ENCODE assay signal across 8 cellular contexts in the genomic region with DNA sequence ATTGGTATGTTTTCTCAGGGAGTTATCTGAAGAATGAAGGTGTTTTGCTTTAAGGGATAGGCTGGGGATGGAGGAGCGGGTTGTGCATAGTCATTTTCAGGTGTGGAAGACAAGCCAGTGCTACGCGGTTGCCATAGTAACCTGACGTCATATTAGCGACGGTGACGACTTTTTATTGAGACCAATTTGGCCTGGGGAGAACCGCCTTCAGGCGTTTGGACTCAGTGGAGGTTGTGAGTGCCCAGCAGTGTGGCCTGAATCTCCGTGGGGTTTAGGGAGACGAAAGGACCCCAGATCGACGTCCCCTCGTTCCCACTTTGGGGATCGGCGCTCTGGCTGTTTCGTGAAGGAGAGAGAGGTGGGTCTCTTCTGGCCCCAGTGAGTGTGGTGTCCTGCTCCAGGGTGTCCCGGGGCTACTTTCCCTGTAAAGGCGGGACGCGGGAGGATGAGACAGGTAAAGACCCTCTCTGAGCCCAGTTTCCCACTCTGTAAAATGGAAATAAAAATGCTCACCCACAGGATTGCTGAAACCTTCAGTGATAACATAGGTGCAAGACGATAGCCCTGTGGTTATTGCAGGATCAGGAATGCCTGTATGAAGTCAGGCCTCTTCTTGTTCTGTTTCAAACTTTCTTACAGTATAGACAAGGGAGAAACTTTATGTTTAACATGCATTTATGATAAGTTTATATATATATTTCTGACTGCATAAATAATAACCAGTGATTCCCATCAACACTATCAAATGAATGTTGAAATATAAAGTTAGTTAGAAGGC. TPM values are rescaled to one million over a fixed set of nuclear protein-coding genes. Genes with fewer than 3 reads are reported as not detected.
DNase-seq lines count a peak whose midpoint lies in the region; TF ChIP-seq lines count a peak whose summit lies in the region.

No MANE protein-coding gene starts in this region.

- peak overlapping the region; percentile 62 for H3K4ac ChIP-seq in trophoblast cell (ENCODE audit: low read depth, low read length)

- no peaks in the 10 kb centered on the region for H3K9me3 Mint-ChIP-seq in HFFc6
- H3K9me3 Mint-ChIP-seq in activated naive CD8-positive, alpha-beta T cell treated with anti-CD3 and anti-CD28 coated beads for 36 hours, result no peaks in the 10 kb centered on the region

- H3K27me3 Mint-ChIP-seq in HFFc6 (ENCODE audit: insufficient read depth), result no peaks in the 10 kb centered on the region
- H3K27me3 Mint-ChIP-seq in activated naive CD8-positive, alpha-beta T cell treated with anti-CD3 and anti-CD28 coated beads for 36 hours, result no peaks in the 10 kb centered on the region

- H3K27me3 ChIP-seq in SK-N-SH (ENCODE audit: insufficient read depth), result no peaks in the 10 kb centered on the region
- H3K27me3 ChIP-seq in trophoblast cell (ENCODE audit: insufficient read depth, low read length), result no peaks in the 10 kb centered on the region
- no peaks in the 10 kb centered on the region for H3K27me3 ChIP-seq in transverse colon

- CTCF ChIA-PET in SK-N-SH (lab: Yijun Ruan, JAX), result interaction anchor here (0.6 kb wide), 1 partner anchor 131 kb away, joined by 3 read pairs; no protein-coding TSS in a partner anchor

- intact Hi-C loops in cardiac septum (cut with DNase I) (no loop called here), transverse colon (cut with DNase I; ENCODE audit: low total_unique reads) (no loop called here)

- peak overlapping the region; percentile 31 for H2BK120ac ChIP-seq in trophoblast cell (ENCODE audit: insufficient read depth, low read length, poor library complexity)

- H4K91ac ChIP-seq in trophoblast cell (ENCODE audit: low read depth, low read length), result peak overlapping the region; percentile 73

- H3K4me3 ChIP-seq in GM08714 (ENCODE audit: low read length) (peak overlapping the region; percentile 84), SK-N-SH (ENCODE audit: low read depth in 2 of 2, low read length in 1 of 2) (peak overlapping the region; percentile 80), trophoblast cell (ENCODE audit: low read depth, low read length) (peak overlapping the region; percentile 90), transverse colon (peak overlapping the region; percentile 17 to 58 (median 48))

- H4K12ac ChIP-seq in trophoblast cell (ENCODE audit: low read depth, low read length), result no peak overlapping the region

- peaks cover 0 to 4% of the 10 kb centered on the region in 2 experiments for H3K36me3 ChIP-seq in SK-N-SH (replicated peaks in 1 of 2; ENCODE audit: control insufficient read depth in 1 of 2, insufficient read depth in 2 of 2, low read length in 1 of 2)
- no peaks in the 10 kb centered on the region for H3K36me3 ChIP-seq in trophoblast cell (ENCODE audit: control insufficient read depth in 1 of 2, insufficient read depth in 2 of 2, low read length in 2 of 2)
- H3K36me3 ChIP-seq in transverse colon, result no peaks in the 10 kb centered on the region

- peak overlapping the region; percentile 92 for H3K14ac ChIP-seq in trophoblast cell (ENCODE audit: low read length)

- peaks cover 2% of the 10 kb centered on the region for H3K79me1 ChIP-seq in trophoblast cell (ENCODE audit: low read length)

- peaks cover 20% of the 10 kb centered on the region for H3K4me1 Mint-ChIP-seq in HFFc6 (ENCODE audit: low read depth)
- H3K4me1 Mint-ChIP-seq in activated naive CD8-positive, alpha-beta T cell treated with anti-CD3 and anti-CD28 coated beads for 36 hours, result peaks cover 4% of the 10 kb centered on the region

- in situ Hi-C loops in transverse colon (cut with MboI; ENCODE audit: low pct_ligation_motif_present in 1 of 4, low pct_unique_long_range_greater_than_20kb in 1 of 4, low sequenced_read_pairs in 3 of 4), result no loop called here

- no peak overlapping the region for H2AK5ac ChIP-seq in trophoblast cell (ENCODE audit: low read length)

- TF ChIP-seq RAD21 in SK-N-SH (IDR thresholded peaks at IDR 0.05; ENCODE audit: low read length), result no peak

- H3K27ac ChIP-seq in SK-N-SH (ENCODE audit: low read depth in 2 of 2, low read length in 1 of 2) (peak overlapping the region; percentile 12 to 48; a peak in 3 of 4 replicates), trophoblast cell (ENCODE audit: low read depth, low read length) (no peak overlapping the region), transverse colon (peak overlapping the region; percentile 30 to 82 (median 58))

- POLR2A ChIA-PET in SK-N-SH (lab: Yijun Ruan, JAX), result no interaction called here

- H3K9me3 ChIP-seq in SK-N-SH (no peaks in the 10 kb centered on the region), trophoblast cell (ENCODE audit: insufficient read depth, low read depth, low read length) (no peaks in the 10 kb centered on the region), transverse colon (no peaks in the 10 kb centered on the region)

- H4K20me1 ChIP-seq in SK-N-SH (ENCODE audit: insufficient read depth), result peaks cover 3% of the 10 kb centered on the region; the same call in 1 of the 2 replicates

- H3K79me2 ChIP-seq in SK-N-SH (ENCODE audit: insufficient read depth) (peaks cover 25% of the 10 kb centered on the region), trophoblast cell (ENCODE audit: control insufficient read depth, insufficient read depth, low read length, poor library complexity) (peaks cover 2% of the 10 kb centered on the region)

- WGBS in SK-N-SH (ENCODE audit: low lambda C conversion rate), result 0% methylated on average over 8 of the region's 22 CpGs
- WGBS in trophoblast cell (ENCODE audit: extremely low coverage, insufficient coverage, insufficient read length), result no CpG with 5 or more reads among the region's 22 CpGs
- 33% methylated on average over 22 of the region's 22 CpGs; no CpG with 5 or more reads in 1 of the 2 donors for WGBS in transverse colon (ENCODE audit: low coverage in 1 of 2), 2 donors

- no peak overlapping the region for H2BK12ac ChIP-seq in trophoblast cell (ENCODE audit: low read length)

- H3K4me2 ChIP-seq in SK-N-SH (peak overlapping the region; percentile 79), trophoblast cell (ENCODE audit: low read length) (peak overlapping the region; percentile 73)

- H2AFZ ChIP-seq in SK-N-SH (ENCODE audit: low read depth), result peak overlapping the region; percentile 99
- H2AFZ ChIP-seq in trophoblast cell (ENCODE audit: insufficient read depth, low read length, poor library complexity), result peak overlapping the region; percentile 94

- H3K9ac ChIP-seq in SK-N-SH (peak overlapping the region; percentile 75), trophoblast cell (ENCODE audit: low read length) (peak overlapping the region; percentile 94)

- H3F3A ChIP-seq in SK-N-SH (replicated peaks; ENCODE audit: insufficient read depth), result peaks cover 24% of the 10 kb centered on the region

- H3K23ac ChIP-seq in trophoblast cell (ENCODE audit: low read length), result no peak overlapping the region

- 0 out of 2 replicates have a peak, but pooled peaks cover 6% of the 10 kb centered on the region for H3K36me3 Mint-ChIP-seq in HFFc6 (ENCODE audit: low read depth)
- peaks cover 2% of the 10 kb centered on the region for H3K36me3 Mint-ChIP-seq in activated naive CD8-positive, alpha-beta T cell treated with anti-CD3 and anti-CD28 coated beads for 36 hours

- H3K18ac ChIP-seq in trophoblast cell (ENCODE audit: low read length), result peak overlapping the region; percentile 90

- H3K27ac Mint-ChIP-seq in HFFc6, result peak overlapping the region; percentile 96
- peak overlapping the region; percentile 95 for H3K27ac Mint-ChIP-seq in activated naive CD8-positive, alpha-beta T cell treated with anti-CD3 and anti-CD28 coated beads for 36 hours

- TF ChIP-seq CTCF in HFFc6 (IDR thresholded peaks at IDR 0.05), result no peak
- TF ChIP-seq CTCF in SK-N-SH (IDR thresholded peaks at IDR 0.05), result no peak
- no peak for TF ChIP-seq CTCF in transverse colon (IDR thresholded peaks at IDR 0.05)

- H3K4me1 ChIP-seq in SK-N-SH (ENCODE audit: control insufficient read depth in 1 of 2, insufficient read depth in 2 of 2, low read depth in 1 of 2, low read length in 1 of 2) (peaks cover 3 to 7% of the 10 kb centered on the region in 2 experiments; a peak in 2 of 4 replicates), trophoblast cell (ENCODE audit: control insufficient read depth in 1 of 2, insufficient read depth in 2 of 2, low read length in 2 of 2) (no peaks in the 10 kb centered on the region), transverse colon (peaks cover 0 to 10% (median 0%) of the 10 kb centered on the region in 4 donors)

- H4K8ac ChIP-seq in trophoblast cell (ENCODE audit: low read depth, low read length), result peak overlapping the region; percentile 99

- TF ChIP-seq EP300 in SK-N-SH (IDR thresholded peaks at IDR 0.05; ENCODE audit: borderline replicate concordance in 1 of 2, low read depth in 1 of 2, low read length in 1 of 2), result peak in 1 of 2 experiments; percentile 17; a peak in 1 of 4 replicates
- no peak for TF ChIP-seq EP300 in transverse colon (IDR thresholded peaks at IDR 0.05; ENCODE audit: low read depth)

- peak overlapping the region; percentile 94 for H3K4me3 Mint-ChIP-seq in HFFc6
- H3K4me3 Mint-ChIP-seq in activated naive CD8-positive, alpha-beta T cell treated with anti-CD3 and anti-CD28 coated beads for 36 hours, result peak overlapping the region; percentile 98

- no peaks in the 10 kb centered on the region for H3K9me2 ChIP-seq in SK-N-SH

- DNase-seq in HFFc6 (peak; percentile 83), MV-4-11 (lab: John Stamatoyannopoulos, UW) (peak; percentile 74), SK-N-SH (peak; percentile 75), cardiac septum (ENCODE audit: low spot score) (peak; percentile 83), trophoblast cell (peak; percentile 90 to 100), transverse colon (peak; percentile 86)
- DNase-seq in activated naive CD8-positive, alpha-beta T cell treated with anti-CD3 and anti-CD28 coated beads for 36 hours, result peak; percentile 71

- peak; percentile 44 for TF ChIP-seq POLR2A in transverse colon (IDR thresholded peaks at IDR 0.05)

- H2BK5ac ChIP-seq in trophoblast cell (ENCODE audit: low read depth, low read length, poor library complexity), result peak overlapping the region; percentile 89

RNA-seq across cellular contexts. Expression of gene GPRASP3, which starts 48.6 kb away (rescaled TPM):
- total RNA-seq in HFFc6 (2021; fragmentation: NEBNext Ultra II Directional; extraction: Animal tissue kit (Norgen Biotek cat#: 25700)), result 1 to 10 TPM; 1.9 to 5.7 (median 5.4) TPM
- 2.5 and 3.2 TPM in 2 replicates for polyA plus RNA-seq in SK-N-SH (2012; rRNA removed)
- 2.8 and 2.9 TPM in 2 replicates for polyA plus RNA-seq in SK-N-SH (2012; cell fraction: cytosol; rRNA removed)
- 1.7 and 3.2 TPM in 2 replicates for polyA plus RNA-seq in SK-N-SH (2012; cell fraction: nucleus; rRNA removed)
- total RNA-seq in activated naive CD8-positive, alpha-beta T cell treated with anti-CD3 and anti-CD28 coated beads for 36 hours, result 1 to 10 TPM; 3.2 to 3.3 TPM
- total RNA-seq in cardiac septum, result 5.7 TPM
- 2.2 TPM in 2 replicates for polyA plus RNA-seq in trophoblast cell (2013)
- 1 to 10 TPM in 2 of 4 donors, not detected in 2; 1.5 to 4.0 TPM for total RNA-seq in transverse colon

RNA-seq across cellular contexts. Expression of gene GPRASP2, which starts 56.9 kb away (rescaled TPM):
- 10 to 100 TPM in 4 of 6 experiments, 1 to 10 TPM in 2; 7.9 to 15.0 (median 12.4) TPM for total RNA-seq in HFFc6 (2021; fragmentation: NEBNext Ultra II Directional; extraction: Animal tissue kit (Norgen Biotek cat#: 25700))
- 12.3 TPM in 2 replicates for polyA plus RNA-seq in SK-N-SH (2012; rRNA removed)
- 11.3 and 15.2 TPM in 2 replicates for polyA plus RNA-seq in SK-N-SH (2012; cell fraction: cytosol; rRNA removed)
- polyA plus RNA-seq in SK-N-SH (2012; cell fraction: nucleus; rRNA removed), result 11.1 and 13.7 TPM in 2 replicates
- 1 to 10 TPM; 1.2 to 1.6 TPM for total RNA-seq in activated naive CD8-positive, alpha-beta T cell treated with anti-CD3 and anti-CD28 coated beads for 36 hours
- total RNA-seq in cardiac septum (17.7 TPM), transverse colon (1 to 10 TPM; 1.2 to 4.6 (median 2.7) TPM)
- 2.4 and 2.8 TPM in 2 replicates for polyA plus RNA-seq in trophoblast cell (2013)
